In the genomic region with DNA sequence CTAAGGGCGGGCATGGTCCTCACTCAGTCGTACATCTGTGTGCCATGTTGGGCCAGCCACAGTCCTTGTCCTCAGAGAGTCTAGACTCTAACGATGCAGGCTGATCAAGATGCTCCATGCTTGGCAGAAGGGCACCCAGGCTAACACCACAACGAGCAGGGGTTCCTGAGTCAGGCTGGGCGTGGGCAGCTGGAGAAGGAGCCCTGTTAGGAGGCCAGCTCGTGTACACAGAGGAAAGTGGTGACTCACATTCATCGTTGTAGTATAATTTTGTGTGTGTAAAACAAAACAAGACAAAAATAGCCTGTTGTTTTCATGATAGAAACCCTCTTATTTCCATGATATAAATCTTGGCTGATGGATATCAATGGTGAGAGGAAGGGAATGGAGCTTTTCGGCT, we compare ENCODE assay signal across 16 cellular contexts.
DNase-seq lines count a peak whose midpoint lies in the region; ATAC-seq, FAIRE-seq and TF ChIP-seq lines count a peak whose summit lies in the region.
"Had no signal": no experiment of that assay in that cellular context is flagged by ENCODE, and none has a peak within 500 bp of the region (broad histone marks: within the 10 kb centered on the region; RNA-seq: fewer than 3 reads in every experiment).

No MANE protein-coding gene starts in this region.

- H3K9me3 ChIP-seq in SJCRH30 (replicated peaks) = no peaks in the 10 kb centered on the region

- peaks cover 3% of the 10 kb centered on the region for H3K4me1 Mint-ChIP-seq in memory B cell

- H3K27me3 ChIP-seq in bronchial epithelial cell (ENCODE audit: control insufficient read depth, insufficient read depth, low read length) (no peaks in the 10 kb centered on the region), SJCRH30 (no peaks in the 10 kb centered on the region)

- no peak for FAIRE-seq in bronchial epithelial cell (lab: Jason Lieb, UNC)
- FAIRE-seq: GM19239, K562, urothelium cell line had no signal

- TF ChIP-seq CTCF in bronchial epithelial cell (IDR thresholded peaks at IDR 0.05; ENCODE audit: insufficient read depth, low read length, severe bottlenecking) = no peak

- no peak overlapping the region for H3K4me3 Mint-ChIP-seq in memory B cell

- H3K27ac Mint-ChIP-seq in memory B cell = peak overlapping the region; percentile 46

- peaks cover 17% of the 10 kb centered on the region for H3K36me3 Mint-ChIP-seq in memory B cell

- no peaks in the 10 kb centered on the region for H3K4me1 ChIP-seq in SJCRH30

- ATAC-seq in memory B cell (ENCODE audit: low read depth) = no peak
- no peak for ATAC-seq in GM18502 (IDR thresholded peaks at IDR 0.05; ENCODE audit: poor library complexity, unreplicated experiment)
- ATAC-seq in HG03457 (IDR thresholded peaks at IDR 0.05; ENCODE audit: unreplicated experiment) = no peak
- ATAC-seq: K562 had no signal

- no peaks in the 10 kb centered on the region for H3K27me3 Mint-ChIP-seq in memory B cell

- H3K4me3 ChIP-seq in bronchial epithelial cell (ENCODE audit: low read depth, low read length) (no peak overlapping the region), SJCRH30 (no peak overlapping the region)
- H3K4me3 ChIP-seq: K562 had no signal

- H3K36me3 ChIP-seq in bronchial epithelial cell (ENCODE audit: control insufficient read depth, insufficient read depth, low read length) = peaks cover 10% of the 10 kb centered on the region
- no peaks in the 10 kb centered on the region for H3K36me3 ChIP-seq in SJCRH30

- H3K9me3 Mint-ChIP-seq in memory B cell = no peaks in the 10 kb centered on the region

- DNase-seq in AG08395 (ENCODE audit: low spot score) (peak; percentile 19), HS-27A (ENCODE audit: low read depth) (peak; percentile 19), bronchial epithelial cell (ENCODE audit: low read depth) (peak; percentile 42), memory B cell (ENCODE audit: low spot score in 2 of 2) (no peak), SJCRH30 (no peak), NCI-H2171 (lab: John Stamatoyannopoulos, UW) (no peak)
- DNase-seq: activated naive CD4-positive, alpha-beta T cell treated with Interleukin-2 at 50 U/mL for 16 hours; central memory CD4-positive, alpha-beta T cell; DND-41; NCI-H1436 treated with DMSO at 0.1 percent for 48 hours; SHP77 had no signal

- H3K27ac ChIP-seq in SJCRH30 = no peak overlapping the region

Comparison
In these comparisons a context has a peak if more than half of its experiments do, and no peak if none do; other contexts are left out.
1. DNase-seq: peak in AG08395 (single experiment), HS-27A (single experiment) and bronchial epithelial cell (single experiment); none in memory B cell (0 of 2), SJCRH30 (0 of 2) and NCI-H2171 (single experiment).